ENCODE assay signal across 1 cellular context in the genomic region with DNA sequence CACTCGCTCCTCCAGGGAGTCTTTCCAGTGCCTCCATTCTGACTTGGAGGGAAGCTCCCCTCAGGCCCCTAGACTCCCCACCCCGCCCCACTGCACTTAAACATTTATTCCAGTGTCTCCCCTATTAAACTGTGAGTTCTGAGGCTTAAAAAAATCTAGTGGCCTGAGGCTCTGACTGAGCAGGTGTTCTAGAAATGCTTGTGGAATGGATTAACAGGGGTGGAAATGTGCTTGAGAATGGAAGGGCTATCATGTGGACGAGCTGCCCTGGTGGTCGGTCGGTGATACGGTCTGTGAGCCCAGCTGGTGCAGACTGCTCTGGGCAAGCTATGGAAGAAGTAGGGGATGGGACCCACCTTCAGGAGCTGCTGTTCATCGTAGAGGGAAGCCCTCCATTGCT.
TF ChIP-seq lines count a peak whose summit lies in the region.

No MANE protein-coding gene starts in this region.

TF ChIP-seq in GM23338, 12 proteins besides CTCF, POLR2A, EP300 and RAD21 (continued from another document):
- TF ChIP-seq, protein P1, sequence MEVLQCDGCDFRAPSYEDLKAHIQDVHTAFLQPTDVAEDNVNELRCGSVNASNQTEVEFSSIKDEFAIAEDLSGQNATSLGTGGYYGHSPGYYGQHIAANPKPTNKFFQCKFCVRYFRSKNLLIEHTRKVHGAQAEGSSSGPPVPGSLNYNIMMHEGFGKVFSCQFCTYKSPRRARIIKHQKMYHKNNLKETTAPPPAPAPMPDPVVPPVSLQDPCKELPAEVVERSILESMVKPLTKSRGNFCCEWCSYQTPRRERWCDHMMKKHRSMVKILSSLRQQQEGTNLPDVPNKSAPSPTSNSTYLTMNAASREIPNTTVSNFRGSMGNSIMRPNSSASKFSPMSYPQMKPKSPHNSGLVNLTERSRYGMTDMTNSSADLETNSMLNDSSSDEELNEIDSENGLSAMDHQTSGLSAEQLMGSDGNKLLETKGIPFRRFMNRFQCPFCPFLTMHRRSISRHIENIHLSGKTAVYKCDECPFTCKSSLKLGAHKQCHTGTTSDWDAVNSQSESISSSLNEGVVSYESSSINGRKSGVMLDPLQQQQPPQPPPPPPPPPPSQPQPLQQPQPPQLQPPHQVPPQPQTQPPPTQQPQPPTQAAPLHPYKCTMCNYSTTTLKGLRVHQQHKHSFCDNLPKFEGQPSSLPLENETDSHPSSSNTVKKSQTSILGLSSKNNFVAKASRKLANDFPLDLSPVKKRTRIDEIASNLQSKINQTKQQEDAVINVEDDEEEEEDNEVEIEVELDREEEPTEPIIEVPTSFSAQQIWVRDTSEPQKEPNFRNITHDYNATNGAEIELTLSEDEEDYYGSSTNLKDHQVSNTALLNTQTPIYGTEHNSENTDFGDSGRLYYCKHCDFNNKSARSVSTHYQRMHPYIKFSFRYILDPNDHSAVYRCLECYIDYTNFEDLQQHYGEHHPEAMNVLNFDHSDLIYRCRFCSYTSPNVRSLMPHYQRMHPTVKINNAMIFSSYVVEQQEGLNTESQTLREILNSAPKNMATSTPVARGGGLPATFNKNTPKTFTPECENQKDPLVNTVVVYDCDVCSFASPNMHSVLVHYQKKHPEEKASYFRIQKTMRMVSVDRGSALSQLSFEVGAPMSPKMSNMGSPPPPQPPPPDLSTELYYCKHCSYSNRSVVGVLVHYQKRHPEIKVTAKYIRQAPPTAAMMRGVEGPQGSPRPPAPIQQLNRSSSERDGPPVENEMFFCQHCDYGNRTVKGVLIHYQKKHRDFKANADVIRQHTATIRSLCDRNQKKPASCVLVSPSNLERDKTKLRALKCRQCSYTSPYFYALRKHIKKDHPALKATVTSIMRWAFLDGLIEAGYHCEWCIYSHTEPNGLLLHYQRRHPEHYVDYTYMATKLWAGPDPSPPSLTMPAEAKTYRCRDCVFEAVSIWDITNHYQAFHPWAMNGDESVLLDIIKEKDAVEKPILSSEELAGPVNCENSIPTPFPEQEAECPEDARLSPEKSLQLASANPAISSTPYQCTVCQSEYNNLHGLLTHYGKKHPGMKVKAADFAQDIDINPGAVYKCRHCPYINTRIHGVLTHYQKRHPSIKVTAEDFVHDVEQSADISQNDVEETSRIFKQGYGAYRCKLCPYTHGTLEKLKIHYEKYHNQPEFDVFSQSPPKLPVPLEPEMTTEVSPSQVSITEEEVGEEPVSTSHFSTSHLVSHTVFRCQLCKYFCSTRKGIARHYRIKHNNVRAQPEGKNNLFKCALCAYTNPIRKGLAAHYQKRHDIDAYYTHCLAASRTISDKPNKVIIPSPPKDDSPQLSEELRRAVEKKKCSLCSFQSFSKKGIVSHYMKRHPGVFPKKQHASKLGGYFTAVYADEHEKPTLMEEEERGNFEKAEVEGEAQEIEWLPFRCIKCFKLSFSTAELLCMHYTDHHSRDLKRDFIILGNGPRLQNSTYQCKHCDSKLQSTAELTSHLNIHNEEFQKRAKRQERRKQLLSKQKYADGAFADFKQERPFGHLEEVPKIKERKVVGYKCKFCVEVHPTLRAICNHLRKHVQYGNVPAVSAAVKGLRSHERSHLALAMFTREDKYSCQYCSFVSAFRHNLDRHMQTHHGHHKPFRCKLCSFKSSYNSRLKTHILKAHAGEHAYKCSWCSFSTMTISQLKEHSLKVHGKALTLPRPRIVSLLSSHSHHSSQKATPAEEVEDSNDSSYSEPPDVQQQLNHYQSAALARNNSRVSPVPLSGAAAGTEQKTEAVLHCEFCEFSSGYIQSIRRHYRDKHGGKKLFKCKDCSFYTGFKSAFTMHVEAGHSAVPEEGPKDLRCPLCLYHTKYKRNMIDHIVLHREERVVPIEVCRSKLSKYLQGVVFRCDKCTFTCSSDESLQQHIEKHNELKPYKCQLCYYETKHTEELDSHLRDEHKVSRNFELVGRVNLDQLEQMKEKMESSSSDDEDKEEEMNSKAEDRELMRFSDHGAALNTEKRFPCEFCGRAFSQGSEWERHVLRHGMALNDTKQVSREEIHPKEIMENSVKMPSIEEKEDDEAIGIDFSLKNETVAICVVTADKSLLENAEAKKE (CRISPR knock-in tag; IDR thresholded peaks at IDR 0.05), result no peak
- TF ChIP-seq, protein P2, sequence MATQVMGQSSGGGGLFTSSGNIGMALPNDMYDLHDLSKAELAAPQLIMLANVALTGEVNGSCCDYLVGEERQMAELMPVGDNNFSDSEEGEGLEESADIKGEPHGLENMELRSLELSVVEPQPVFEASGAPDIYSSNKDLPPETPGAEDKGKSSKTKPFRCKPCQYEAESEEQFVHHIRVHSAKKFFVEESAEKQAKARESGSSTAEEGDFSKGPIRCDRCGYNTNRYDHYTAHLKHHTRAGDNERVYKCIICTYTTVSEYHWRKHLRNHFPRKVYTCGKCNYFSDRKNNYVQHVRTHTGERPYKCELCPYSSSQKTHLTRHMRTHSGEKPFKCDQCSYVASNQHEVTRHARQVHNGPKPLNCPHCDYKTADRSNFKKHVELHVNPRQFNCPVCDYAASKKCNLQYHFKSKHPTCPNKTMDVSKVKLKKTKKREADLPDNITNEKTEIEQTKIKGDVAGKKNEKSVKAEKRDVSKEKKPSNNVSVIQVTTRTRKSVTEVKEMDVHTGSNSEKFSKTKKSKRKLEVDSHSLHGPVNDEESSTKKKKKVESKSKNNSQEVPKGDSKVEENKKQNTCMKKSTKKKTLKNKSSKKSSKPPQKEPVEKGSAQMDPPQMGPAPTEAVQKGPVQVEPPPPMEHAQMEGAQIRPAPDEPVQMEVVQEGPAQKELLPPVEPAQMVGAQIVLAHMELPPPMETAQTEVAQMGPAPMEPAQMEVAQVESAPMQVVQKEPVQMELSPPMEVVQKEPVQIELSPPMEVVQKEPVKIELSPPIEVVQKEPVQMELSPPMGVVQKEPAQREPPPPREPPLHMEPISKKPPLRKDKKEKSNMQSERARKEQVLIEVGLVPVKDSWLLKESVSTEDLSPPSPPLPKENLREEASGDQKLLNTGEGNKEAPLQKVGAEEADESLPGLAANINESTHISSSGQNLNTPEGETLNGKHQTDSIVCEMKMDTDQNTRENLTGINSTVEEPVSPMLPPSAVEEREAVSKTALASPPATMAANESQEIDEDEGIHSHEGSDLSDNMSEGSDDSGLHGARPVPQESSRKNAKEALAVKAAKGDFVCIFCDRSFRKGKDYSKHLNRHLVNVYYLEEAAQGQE (IDR thresholded peaks at IDR 0.05; ENCODE audit: unreplicated experiment), result no peak
TF ChIP-seq in GM23338: peak in this region for 0.
